In the genomic region with DNA sequence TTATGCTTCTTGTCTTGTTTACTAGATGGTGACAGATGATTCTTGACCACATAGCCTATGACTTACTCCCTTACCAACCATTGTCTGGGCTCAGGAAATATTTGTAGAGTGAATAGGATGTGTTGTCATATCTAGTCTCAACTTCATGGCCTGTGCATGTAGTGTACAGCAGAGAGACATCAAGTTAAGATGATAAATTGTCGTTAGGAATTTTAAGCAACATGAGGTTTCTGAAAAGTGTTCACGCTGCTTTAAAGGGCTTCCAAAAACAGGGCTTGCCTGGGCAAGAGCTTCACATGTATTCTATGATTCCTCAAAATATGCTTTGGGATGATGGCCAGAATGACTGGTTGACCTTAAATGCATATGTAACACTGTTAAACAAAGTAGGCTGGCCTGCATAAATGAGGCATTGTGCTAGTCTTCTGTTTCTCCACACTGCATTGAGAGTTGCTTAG, we compare ENCODE assay signal across 14 cellular contexts.
DNase-seq lines count a peak whose midpoint lies in the region; ATAC-seq, FAIRE-seq and TF ChIP-seq lines count a peak whose summit lies in the region.
"Had no signal": no experiment of that assay in that cellular context is flagged by ENCODE, and none has a peak within 500 bp of the region (broad histone marks: within the 10 kb centered on the region; RNA-seq: fewer than 3 reads in every experiment).

No MANE protein-coding gene starts in this region.

- intact Hi-C loops in left ventricle myocardium superior (cut with micrococcal nuclease): no loop called here

- H3K27ac ChIP-seq in iPS-20b (ENCODE audit: low read length): peak overlapping the region; percentile 4
- H3K27ac ChIP-seq: psoas muscle had no signal

- DNase-seq in AG08396 (ENCODE audit: low spot score) (peak; percentile 27), M059J (ENCODE audit: low read depth) (peak; percentile 86), bronchial epithelial cell (ENCODE audit: low read depth) (peak; percentile 95), NCI-H1092 (lab: John Stamatoyannopoulos, UW) (no peak), left ventricle myocardium superior (no peak)
- DNase-seq: activated CD4-positive, CD25-positive, alpha-beta regulatory T cell treated with anti-CD3 and anti-CD28 coated beads, Interleukin-2, amount 50 U/mL, for 72 hours; amygdala; effector CD8-positive, alpha-beta T cell; NCI-H1436 treated with DMSO at 0.1 percent for 48 hours; psoas muscle had no signal

- H3K4me1 ChIP-seq in iPS-20b (ENCODE audit: insufficient read depth, low read length): peaks cover 55% of the 10 kb centered on the region

- no peaks in the 10 kb centered on the region for H3K9me3 ChIP-seq in iPS-20b (ENCODE audit: insufficient read depth, low read depth, low read length)
- H3K9me3 ChIP-seq: psoas muscle had no signal

- TF ChIP-seq CTCF in bronchial epithelial cell (IDR thresholded peaks at IDR 0.05; ENCODE audit: insufficient read depth, low read length, severe bottlenecking): no peak

- FAIRE-seq in bronchial epithelial cell (lab: Jason Lieb, UNC): peak; percentile 64

- H3K4me3 ChIP-seq in bronchial epithelial cell (ENCODE audit: low read depth, low read length) (no peak overlapping the region), iPS-20b (ENCODE audit: low read length) (peak overlapping the region; percentile 16; the same call in 1 of the 2 replicates)
- H3K4me3 ChIP-seq: psoas muscle had no signal

- ATAC-seq in left ventricle myocardium superior (no peak), HG02981 (IDR thresholded peaks at IDR 0.05; ENCODE audit: unreplicated experiment) (no peak), HG03097 (IDR thresholded peaks at IDR 0.05; ENCODE audit: low FRiP score, unreplicated experiment) (no peak)
- ATAC-seq: psoas muscle; stimulated activated effector memory CD8-positive, alpha-beta T cell treated with anti-CD3 and anti-CD28 coated beads, Interleukin-12 subunit alpha, Interleukin-12 subunit beta, amount 100 ng/mL, for 72 hours had no signal

- H3K27me3 ChIP-seq in bronchial epithelial cell (ENCODE audit: control insufficient read depth, insufficient read depth, low read length): no peaks in the 10 kb centered on the region
- H3K27me3 ChIP-seq in iPS-20b (ENCODE audit: insufficient read depth, low read length): no peaks in the 10 kb centered on the region

- H3K9ac ChIP-seq in iPS-20b (ENCODE audit: low read depth, low read length): no peak overlapping the region

- no peaks in the 10 kb centered on the region for H3K36me3 ChIP-seq in bronchial epithelial cell (ENCODE audit: control insufficient read depth, insufficient read depth, low read length)
- no peaks in the 10 kb centered on the region for H3K36me3 ChIP-seq in iPS-20b (ENCODE audit: insufficient read depth, low read depth, low read length)

Comparison
In these comparisons a context has a peak if more than half of its experiments do, and no peak if none do; other contexts are left out.
1. DNase-seq: peak in AG08396 (single experiment), M059J (single experiment) and bronchial epithelial cell (single experiment); none in NCI-H1092 (single experiment) and left ventricle myocardium superior (single experiment).